In the genomic region with DNA sequence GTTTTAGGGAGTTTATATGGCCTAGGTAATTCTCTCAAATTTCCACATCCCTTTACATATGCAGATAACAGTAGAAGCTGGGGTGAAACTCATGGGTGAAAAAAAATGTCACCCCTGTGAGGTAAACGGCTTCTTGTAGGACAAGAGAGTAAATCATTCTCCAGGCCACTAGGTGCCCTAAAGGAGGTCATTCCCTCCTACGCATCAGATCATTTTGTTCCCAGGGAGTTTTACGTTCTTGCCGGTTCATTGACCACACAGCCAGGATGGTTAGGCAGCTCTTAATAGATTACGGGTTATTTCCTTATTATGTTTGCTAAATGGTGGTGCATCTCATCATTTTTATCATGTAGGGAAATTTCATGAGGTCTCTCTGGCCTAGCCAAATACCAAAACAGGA, we compare ENCODE assay signal across 1 cellular context.
TF ChIP-seq lines count a peak whose summit lies in the region.

No MANE protein-coding gene starts in this region.

TF ChIP-seq in GM23338, 12 proteins besides CTCF, POLR2A, EP300 and RAD21 (continued from another document):
- TF ChIP-seq, protein P1, sequence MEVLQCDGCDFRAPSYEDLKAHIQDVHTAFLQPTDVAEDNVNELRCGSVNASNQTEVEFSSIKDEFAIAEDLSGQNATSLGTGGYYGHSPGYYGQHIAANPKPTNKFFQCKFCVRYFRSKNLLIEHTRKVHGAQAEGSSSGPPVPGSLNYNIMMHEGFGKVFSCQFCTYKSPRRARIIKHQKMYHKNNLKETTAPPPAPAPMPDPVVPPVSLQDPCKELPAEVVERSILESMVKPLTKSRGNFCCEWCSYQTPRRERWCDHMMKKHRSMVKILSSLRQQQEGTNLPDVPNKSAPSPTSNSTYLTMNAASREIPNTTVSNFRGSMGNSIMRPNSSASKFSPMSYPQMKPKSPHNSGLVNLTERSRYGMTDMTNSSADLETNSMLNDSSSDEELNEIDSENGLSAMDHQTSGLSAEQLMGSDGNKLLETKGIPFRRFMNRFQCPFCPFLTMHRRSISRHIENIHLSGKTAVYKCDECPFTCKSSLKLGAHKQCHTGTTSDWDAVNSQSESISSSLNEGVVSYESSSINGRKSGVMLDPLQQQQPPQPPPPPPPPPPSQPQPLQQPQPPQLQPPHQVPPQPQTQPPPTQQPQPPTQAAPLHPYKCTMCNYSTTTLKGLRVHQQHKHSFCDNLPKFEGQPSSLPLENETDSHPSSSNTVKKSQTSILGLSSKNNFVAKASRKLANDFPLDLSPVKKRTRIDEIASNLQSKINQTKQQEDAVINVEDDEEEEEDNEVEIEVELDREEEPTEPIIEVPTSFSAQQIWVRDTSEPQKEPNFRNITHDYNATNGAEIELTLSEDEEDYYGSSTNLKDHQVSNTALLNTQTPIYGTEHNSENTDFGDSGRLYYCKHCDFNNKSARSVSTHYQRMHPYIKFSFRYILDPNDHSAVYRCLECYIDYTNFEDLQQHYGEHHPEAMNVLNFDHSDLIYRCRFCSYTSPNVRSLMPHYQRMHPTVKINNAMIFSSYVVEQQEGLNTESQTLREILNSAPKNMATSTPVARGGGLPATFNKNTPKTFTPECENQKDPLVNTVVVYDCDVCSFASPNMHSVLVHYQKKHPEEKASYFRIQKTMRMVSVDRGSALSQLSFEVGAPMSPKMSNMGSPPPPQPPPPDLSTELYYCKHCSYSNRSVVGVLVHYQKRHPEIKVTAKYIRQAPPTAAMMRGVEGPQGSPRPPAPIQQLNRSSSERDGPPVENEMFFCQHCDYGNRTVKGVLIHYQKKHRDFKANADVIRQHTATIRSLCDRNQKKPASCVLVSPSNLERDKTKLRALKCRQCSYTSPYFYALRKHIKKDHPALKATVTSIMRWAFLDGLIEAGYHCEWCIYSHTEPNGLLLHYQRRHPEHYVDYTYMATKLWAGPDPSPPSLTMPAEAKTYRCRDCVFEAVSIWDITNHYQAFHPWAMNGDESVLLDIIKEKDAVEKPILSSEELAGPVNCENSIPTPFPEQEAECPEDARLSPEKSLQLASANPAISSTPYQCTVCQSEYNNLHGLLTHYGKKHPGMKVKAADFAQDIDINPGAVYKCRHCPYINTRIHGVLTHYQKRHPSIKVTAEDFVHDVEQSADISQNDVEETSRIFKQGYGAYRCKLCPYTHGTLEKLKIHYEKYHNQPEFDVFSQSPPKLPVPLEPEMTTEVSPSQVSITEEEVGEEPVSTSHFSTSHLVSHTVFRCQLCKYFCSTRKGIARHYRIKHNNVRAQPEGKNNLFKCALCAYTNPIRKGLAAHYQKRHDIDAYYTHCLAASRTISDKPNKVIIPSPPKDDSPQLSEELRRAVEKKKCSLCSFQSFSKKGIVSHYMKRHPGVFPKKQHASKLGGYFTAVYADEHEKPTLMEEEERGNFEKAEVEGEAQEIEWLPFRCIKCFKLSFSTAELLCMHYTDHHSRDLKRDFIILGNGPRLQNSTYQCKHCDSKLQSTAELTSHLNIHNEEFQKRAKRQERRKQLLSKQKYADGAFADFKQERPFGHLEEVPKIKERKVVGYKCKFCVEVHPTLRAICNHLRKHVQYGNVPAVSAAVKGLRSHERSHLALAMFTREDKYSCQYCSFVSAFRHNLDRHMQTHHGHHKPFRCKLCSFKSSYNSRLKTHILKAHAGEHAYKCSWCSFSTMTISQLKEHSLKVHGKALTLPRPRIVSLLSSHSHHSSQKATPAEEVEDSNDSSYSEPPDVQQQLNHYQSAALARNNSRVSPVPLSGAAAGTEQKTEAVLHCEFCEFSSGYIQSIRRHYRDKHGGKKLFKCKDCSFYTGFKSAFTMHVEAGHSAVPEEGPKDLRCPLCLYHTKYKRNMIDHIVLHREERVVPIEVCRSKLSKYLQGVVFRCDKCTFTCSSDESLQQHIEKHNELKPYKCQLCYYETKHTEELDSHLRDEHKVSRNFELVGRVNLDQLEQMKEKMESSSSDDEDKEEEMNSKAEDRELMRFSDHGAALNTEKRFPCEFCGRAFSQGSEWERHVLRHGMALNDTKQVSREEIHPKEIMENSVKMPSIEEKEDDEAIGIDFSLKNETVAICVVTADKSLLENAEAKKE (CRISPR knock-in tag; IDR thresholded peaks at IDR 0.05) = no peak
- TF ChIP-seq EZH2 (IDR thresholded peaks at IDR 0.05; ENCODE audit: low read depth, unreplicated experiment) (no peak), NANOG (IDR thresholded peaks at IDR 0.05; ENCODE audit: borderline replicate concordance) (no peak)
